In the genomic region with DNA sequence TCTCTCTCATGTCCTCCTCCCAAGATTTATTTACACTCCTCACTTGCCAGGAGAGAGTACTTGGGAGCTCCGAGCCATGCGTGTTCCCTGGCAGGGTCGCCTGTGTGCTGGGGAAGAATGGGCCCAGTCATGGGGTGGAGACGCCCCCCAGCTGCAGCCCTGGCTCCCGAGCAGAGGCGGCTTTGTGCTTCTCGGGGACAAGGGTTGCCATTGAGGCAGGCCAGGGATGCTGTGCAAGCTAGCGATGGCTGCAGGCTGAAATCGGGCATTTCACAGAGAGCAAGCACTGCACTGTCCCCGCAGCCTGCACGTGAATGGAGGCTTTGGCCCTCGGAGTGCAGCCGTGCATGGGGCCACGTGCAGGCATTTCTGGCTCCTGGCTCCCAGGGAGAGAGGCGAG, we compare ENCODE assay signal across 16 cellular contexts. TPM values are rescaled to one million over a fixed set of nuclear protein-coding genes. Genes with fewer than 3 reads are reported as not detected.
"Had no signal": no experiment of that assay in that cellular context is flagged by ENCODE, and none has a peak within 500 bp of the region (broad histone marks: within the 10 kb centered on the region; RNA-seq: fewer than 3 reads in every experiment).

No MANE protein-coding gene starts in this region.

- DNase-seq: activated CD4-positive, alpha-beta T cell treated with anti-CD3 and anti-CD28 coated beads for 48 hours; activated CD8-positive, alpha-beta T cell treated with anti-CD3 and anti-CD28 coated beads, Interleukin-2, amount 10 ng/mL, durations not matched to agents 7 days and 5 days; activated naive CD4-positive, alpha-beta T cell treated with anti-CD3 and anti-CD28 coated beads, Interleukin-2, amount 10 ng/mL, durations not matched to agents 7 days and 5 days; adrenal gland; effector CD4-positive, alpha-beta T cell; immature natural killer cell; nephron progenitor cell; pancreas; right cardiac atrium; SK-N-SH; stimulated activated CD4-positive, alpha-beta T cell treated with anti-CD3 and anti-CD28 coated beads, Interleukin-2, amount 100 ng/mL, for 24 hours; stimulated activated naive CD4-positive, alpha-beta T cell treated with Interleukin-2 at 50 U/mL for 16 hours had no signal

- H3K4me1 ChIP-seq: adrenal gland, pancreas had no signal

- H3K4me3 ChIP-seq: adrenal gland, pancreas, thoracic aorta had no signal

- H3K9ac ChIP-seq: SK-N-SH had no signal

- H3K9me3 ChIP-seq: adrenal gland, pancreas, SK-N-SH, thoracic aorta had no signal

- ATAC-seq: activated CD8-positive, alpha-beta T cell treated with anti-CD3 and anti-CD28 coated beads, Interleukin-2, amount 10 ng/mL, durations not matched to agents 7 days and 5 days; pancreas; right cardiac atrium; Right ventricle myocardium inferior had no signal

- H3K36me3 ChIP-seq: adrenal gland, pancreas, thoracic aorta had no signal

- H3K27me3 ChIP-seq: adrenal gland, pancreas had no signal

- H3K27ac ChIP-seq: adrenal gland, pancreas, thoracic aorta had no signal

- H3K4me2 ChIP-seq: SK-N-SH had no signal

RNA-seq across cellular contexts. Expression of gene PHACTR3, which starts 23.8 kb away (rescaled TPM):
- total RNA-seq: activated CD8-positive, alpha-beta T cell treated with anti-CD3 and anti-CD28 coated beads, Interleukin-2, amount 10 ng/mL, durations not matched to agents 7 days and 5 days; activated T-helper 1 cell treated with anti-CD3 and anti-CD28 coated beads, Interleukin-12 subunit alpha, Interleukin-12 subunit beta, Interleukin-2, Interleukin-4 antibody, amounts not matched to agents 30 ng/mL and 10 ng/mL and 1 ng/mL, durations not matched to agents 14 hours and 24 hours and 36 hours; fibroblast of lung; thoracic aorta had no signal
